27 cellular contexts compared by ENCODE assay signal in the genomic region with DNA sequence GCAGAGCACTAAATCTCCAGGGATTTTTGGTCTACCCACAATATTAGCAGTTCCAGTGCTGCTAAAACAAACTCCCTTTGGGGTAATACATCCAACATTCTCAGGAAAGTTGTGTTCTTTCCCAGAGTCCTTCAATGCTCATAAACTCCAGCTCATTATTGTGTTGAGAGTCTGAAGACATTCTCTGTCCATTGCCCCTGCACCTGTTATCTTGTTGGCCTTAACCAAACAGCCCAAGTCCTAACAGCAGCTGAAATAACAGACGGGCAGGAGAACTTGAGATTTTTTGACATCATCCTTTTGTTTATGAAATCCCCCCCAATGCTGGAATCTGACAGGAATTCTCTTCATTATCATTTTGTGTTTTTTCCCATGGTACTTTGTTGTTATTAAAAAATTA.
"Had no signal": no experiment of that assay in that cellular context is flagged by ENCODE, and none has a peak within 500 bp of the region (broad histone marks: within the 10 kb centered on the region; RNA-seq: fewer than 3 reads in every experiment).

No MANE protein-coding gene starts in this region.

- H3K4me1 ChIP-seq: ascending aorta, body of pancreas had no signal

- H3K4me2 ChIP-seq: KMS-11, SK-N-SH had no signal

- H3K27ac ChIP-seq: ascending aorta, body of pancreas, KMS-11, VCaP had no signal

- DNase-seq: activated CD4-positive, alpha-beta memory T cell treated with anti-CD3 and anti-CD28 coated beads for 36 hours; activated CD4-positive, alpha-beta T cell treated with anti-CD3 and anti-CD28 coated beads, Interleukin-2, amount 10 ng/mL, durations not matched to agents 7 days and 5 days; activated CD4-positive, CD25-positive, alpha-beta regulatory T cell; activated CD8-positive, alpha-beta memory T cell treated with anti-CD3 and anti-CD28 coated beads for 24 hours; activated effector memory CD4-positive, alpha-beta T cell treated with anti-CD3 and anti-CD28 coated beads, Interleukin-2, amount 50 U/mL, for 16 hours; activated naive CD4-positive, alpha-beta T cell treated with Interleukin-2 at 50 U/mL for 16 hours; activated naive CD8-positive, alpha-beta T cell treated with anti-CD3 and anti-CD28 coated beads, Interleukin-2, amount 50 U/mL, for 24 hours; activated T-cell treated with anti-CD3 and anti-CD28 coated beads, Interleukin-2, amount 50 U/mL, for 4 hours; amniotic stem cell; body of pancreas; central memory CD4-positive, alpha-beta T cell; MG63; MV-4-11; NCI-H1092 treated with DMSO at 0.1 percent for 48 hours; NCI-H1417 treated with DMSO at 0.1 percent for 48 hours; NCI-H1694; NCI-H2081; NCI-H446; NCI-H774; PC-3; SIG-M5; SK-N-SH; T-helper 1 cell had no signal

- H3K36me3 Mint-ChIP-seq: activated CD4-positive, alpha-beta memory T cell treated with anti-CD3 and anti-CD28 coated beads for 36 hours; activated naive CD4-positive, alpha-beta T cell treated with anti-CD3 and anti-CD28 coated beads, Interleukin-2, amount 50 U/mL, for 72 hours had no signal

- H3K4me3 ChIP-seq: ascending aorta, body of pancreas, MG63 had no signal

- H3K4me1 Mint-ChIP-seq: activated CD4-positive, alpha-beta T cell treated with anti-CD3 and anti-CD28 coated beads, Interleukin-2, amount 10 ng/mL, durations not matched to agents 7 days and 5 days; activated naive CD8-positive, alpha-beta T cell treated with anti-CD3 and anti-CD28 coated beads, Interleukin-2, amount 50 U/mL, for 24 hours had no signal

- H3K36me3 ChIP-seq: MG63 had no signal

- H3K27ac Mint-ChIP-seq: activated CD4-positive, alpha-beta memory T cell treated with anti-CD3 and anti-CD28 coated beads for 36 hours; activated CD4-positive, alpha-beta T cell treated with anti-CD3 and anti-CD28 coated beads, Interleukin-2, amount 10 ng/mL, durations not matched to agents 7 days and 5 days; activated naive CD4-positive, alpha-beta T cell treated with anti-CD3 and anti-CD28 coated beads, Interleukin-2, amount 50 U/mL, for 72 hours; activated naive CD8-positive, alpha-beta T cell treated with anti-CD3 and anti-CD28 coated beads, Interleukin-2, amount 50 U/mL, for 24 hours had no signal

- H3K27me3 ChIP-seq: ascending aorta, body of pancreas, MG63 had no signal

- ATAC-seq: activated naive CD4-positive, alpha-beta T cell treated with anti-CD3 and anti-CD28 coated beads, Interleukin-2, amount 50 U/mL, for 72 hours; activated naive CD8-positive, alpha-beta T cell treated with anti-CD3 and anti-CD28 coated beads, Interleukin-2, amount 50 U/mL, for 24 hours; activated T-cell treated with anti-CD3 and anti-CD28 coated beads, Interleukin-2, amount 50 U/mL, for 4 hours; body of pancreas; PC-3 had no signal

- H3K9ac ChIP-seq: KMS-11, SK-N-SH had no signal

- H3K27me3 Mint-ChIP-seq: activated CD4-positive, alpha-beta memory T cell treated with anti-CD3 and anti-CD28 coated beads for 36 hours; activated CD4-positive, alpha-beta T cell treated with anti-CD3 and anti-CD28 coated beads, Interleukin-2, amount 10 ng/mL, durations not matched to agents 7 days and 5 days; activated naive CD8-positive, alpha-beta T cell treated with anti-CD3 and anti-CD28 coated beads, Interleukin-2, amount 50 U/mL, for 24 hours had no signal

- H3K4me3 Mint-ChIP-seq: activated CD4-positive, alpha-beta memory T cell treated with anti-CD3 and anti-CD28 coated beads for 36 hours; activated CD4-positive, alpha-beta T cell treated with anti-CD3 and anti-CD28 coated beads, Interleukin-2, amount 10 ng/mL, durations not matched to agents 7 days and 5 days; activated naive CD8-positive, alpha-beta T cell treated with anti-CD3 and anti-CD28 coated beads, Interleukin-2, amount 50 U/mL, for 24 hours; activated T-cell treated with anti-CD3 and anti-CD28 coated beads, Interleukin-2, amount 50 U/mL, for 4 hours had no signal

- H3K9me3 Mint-ChIP-seq: activated CD4-positive, alpha-beta memory T cell treated with anti-CD3 and anti-CD28 coated beads for 36 hours; activated CD4-positive, alpha-beta T cell treated with anti-CD3 and anti-CD28 coated beads, Interleukin-2, amount 10 ng/mL, durations not matched to agents 7 days and 5 days; activated naive CD8-positive, alpha-beta T cell treated with anti-CD3 and anti-CD28 coated beads, Interleukin-2, amount 50 U/mL, for 24 hours had no signal

- H3K9me3 ChIP-seq: ascending aorta, body of pancreas, MG63, SK-N-SH had no signal
